8 cellular contexts compared by ENCODE assay signal in genomic region chr4:69830529-69831269, GRCh38. TPM values are rescaled to one million over a fixed set of nuclear protein-coding genes. Genes with fewer than 3 reads are reported as not detected.
DNase-seq lines count a peak whose midpoint lies in the region; ATAC-seq and TF ChIP-seq lines count a peak whose summit lies in the region.

No MANE protein-coding gene starts in this region.

- peaks cover 4% of the 10 kb centered on the region for H3K4me1 Mint-ChIP-seq in activated T-helper 17 cell treated with anti-CD3 and anti-CD28 coated beads, Interleukin-2, amount 50 U/mL, for 72 hours
- no peaks in the 10 kb centered on the region for H3K4me1 Mint-ChIP-seq in HFFc6 (ENCODE audit: low read depth)

- peak overlapping the region; percentile 91 for H3K27ac ChIP-seq in VCaP

- H3K36me3 ChIP-seq in mucosa of descending colon (ENCODE audit: low read depth), result no peaks in the 10 kb centered on the region

- no peak overlapping the region for H3K4me3 Mint-ChIP-seq in activated T-helper 17 cell treated with anti-CD3 and anti-CD28 coated beads, Interleukin-2, amount 50 U/mL, for 72 hours
- H3K4me3 Mint-ChIP-seq in HFFc6, result no peak overlapping the region

- intact Hi-C loops in mucosa of descending colon (cut with DNase I, micrococcal nuclease), result no loop called here

- H3K9me3 Mint-ChIP-seq in activated T-helper 17 cell treated with anti-CD3 and anti-CD28 coated beads, Interleukin-2, amount 50 U/mL, for 72 hours, result no peaks in the 10 kb centered on the region
- peaks cover 47% of the 10 kb centered on the region for H3K9me3 Mint-ChIP-seq in HFFc6

- peak; percentile 68 for TF ChIP-seq CTCF in VCaP (conservative IDR thresholded peaks at IDR 0.05)
- TF ChIP-seq CTCF in mucosa of descending colon (IDR thresholded peaks at IDR 0.05), result no peak
- TF ChIP-seq CTCF in HFFc6 (IDR thresholded peaks at IDR 0.05), result no peak

- no peak overlapping the region for H3K4me3 ChIP-seq in mucosa of descending colon

- H3K9me3 ChIP-seq in mucosa of descending colon, result no peaks in the 10 kb centered on the region

- DNase-seq in mucosa of descending colon (peak; percentile 58 to 80 (median 66)), cortex of kidney (lab: John Stamatoyannopoulos, UW) (no peak), HFFc6 (no peak)

- peaks cover 13% of the 10 kb centered on the region for H3K4me1 ChIP-seq in mucosa of descending colon (ENCODE audit: low read depth)

- H3K27me3 Mint-ChIP-seq in activated T-helper 17 cell treated with anti-CD3 and anti-CD28 coated beads, Interleukin-2, amount 50 U/mL, for 72 hours, result peaks cover 5% of the 10 kb centered on the region
- H3K27me3 Mint-ChIP-seq in HFFc6 (ENCODE audit: insufficient read depth), result no peaks in the 10 kb centered on the region; the same call in 1 of the 2 replicates

- no peak overlapping the region for H3K27ac Mint-ChIP-seq in activated T-helper 17 cell treated with anti-CD3 and anti-CD28 coated beads, Interleukin-2, amount 50 U/mL, for 72 hours
- H3K27ac Mint-ChIP-seq in HFFc6, result no peak overlapping the region

- H3K36me3 Mint-ChIP-seq in activated T-helper 17 cell treated with anti-CD3 and anti-CD28 coated beads, Interleukin-2, amount 50 U/mL, for 72 hours (ENCODE audit: low read depth), result no peaks in the 10 kb centered on the region
- H3K36me3 Mint-ChIP-seq in HFFc6 (ENCODE audit: low read depth), result peaks cover 4% of the 10 kb centered on the region; the same call in 1 of the 2 replicates

- ATAC-seq in GM18511 (IDR thresholded peaks at IDR 0.05; ENCODE audit: unreplicated experiment), result peak; percentile 31
- ATAC-seq in HG03432 (IDR thresholded peaks at IDR 0.05; ENCODE audit: unreplicated experiment), result peak; percentile 40
- peak; percentile 74 for ATAC-seq in mucosa of descending colon
- no peak for ATAC-seq in activated T-helper 17 cell treated with anti-CD3 and anti-CD28 coated beads, Interleukin-2, amount 50 U/mL, for 72 hours (replicated peaks)
- no peak for ATAC-seq in GM19324 (IDR thresholded peaks at IDR 0.05; ENCODE audit: low FRiP score, unreplicated experiment)

RNA-seq across cellular contexts. Expression of gene SULT1E1, which starts 29.2 kb away (rescaled TPM):
- total RNA-seq in mucosa of descending colon, result under 1 TPM in 1 of 3 donors, not detected in 2; 0.26 TPM
- not detected for total RNA-seq in activated T-helper 17 cell treated with anti-CD3 and anti-CD28 coated beads, Interleukin-2, amount 50 U/mL, for 72 hours
- not detected for total RNA-seq in HFFc6 (2021; fragmentation: NEBNext Ultra II Directional; extraction: Animal tissue kit (Norgen Biotek cat#: 25700))

Comparison
In these comparisons a context has a peak if more than half of its experiments do, and no peak if none do; other contexts are left out.
1. ATAC-seq: peak in GM18511 (single experiment), HG03432 (single experiment) and mucosa of descending colon (single experiment); none in activated T-helper 17 cell treated with anti-CD3 and anti-CD28 coated beads, Interleukin-2, amount 50 U/mL, for 72 hours (single experiment) and GM19324 (single experiment).
2. DNase-seq: peak in mucosa of descending colon (3 of 3); none in cortex of kidney (single experiment) and HFFc6 (single experiment).